19 cellular contexts compared by ENCODE assay signal in the genomic region with DNA sequence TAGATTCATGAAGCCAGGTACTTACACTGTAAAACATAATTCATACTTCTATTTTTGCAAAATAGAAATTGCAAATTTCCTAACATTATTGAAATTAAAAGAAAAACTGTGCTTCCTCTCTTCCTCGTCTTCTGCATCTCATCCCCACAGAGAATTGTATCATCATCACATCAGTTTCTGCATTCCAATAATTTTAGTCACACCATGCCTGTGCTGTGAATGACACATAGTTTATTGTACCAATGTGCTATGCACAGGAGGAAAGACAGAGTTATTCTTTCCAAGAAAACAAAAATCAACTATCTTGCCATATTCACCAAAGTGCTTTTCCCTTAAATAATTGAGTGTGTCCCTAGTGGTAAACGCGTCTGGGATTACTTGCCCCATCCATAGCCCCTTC. TPM values are rescaled to one million over a fixed set of nuclear protein-coding genes. Genes with fewer than 3 reads are reported as not detected.
DNase-seq lines count a peak whose midpoint lies in the region; ATAC-seq and TF ChIP-seq lines count a peak whose summit lies in the region.
"Had no signal": no experiment of that assay in that cellular context is flagged by ENCODE, and none has a peak within 500 bp of the region (broad histone marks: within the 10 kb centered on the region; RNA-seq: fewer than 3 reads in every experiment).

No MANE protein-coding gene starts in this region.

- H3K4me3 ChIP-seq in mucosa of descending colon = no peak overlapping the region
- H3K4me3 ChIP-seq: BLaER1 treated with 17β-estradiol and CSF1 and Interleukin-3, amounts not matched to agents 10 nM and 100 nM; gastroesophageal sphincter; transverse colon had no signal

- no peaks in the 10 kb centered on the region for H3K36me3 ChIP-seq in mucosa of descending colon (ENCODE audit: low read depth)
- H3K36me3 ChIP-seq: BLaER1 treated with 17β-estradiol and CSF1 and Interleukin-3, amounts not matched to agents 10 nM and 100 nM; gastroesophageal sphincter; transverse colon had no signal

- peaks cover 12% of the 10 kb centered on the region for H3K4me1 ChIP-seq in mucosa of descending colon (ENCODE audit: low read depth)
- H3K4me1 ChIP-seq: gastroesophageal sphincter had no signal

- no peaks in the 10 kb centered on the region for H3K9me3 ChIP-seq in mucosa of descending colon
- H3K9me3 ChIP-seq: BLaER1 treated with 17β-estradiol and CSF1 and Interleukin-3, amounts not matched to agents 10 nM and 100 nM; gastroesophageal sphincter; transverse colon had no signal

- ATAC-seq in mucosa of descending colon (peak; percentile 72), HG03520 (IDR thresholded peaks at IDR 0.05; ENCODE audit: unreplicated experiment) (no peak), GM21447 (IDR thresholded peaks at IDR 0.05; ENCODE audit: unreplicated experiment) (no peak)
- ATAC-seq: activated CD4-positive, alpha-beta T cell treated with anti-CD3 and anti-CD28 coated beads for 36 hours; gastroesophageal sphincter; stimulated activated memory B cell treated with anti-CD40 and anti-IgM and Interleukin-4, amounts not matched to agents 10 μg/mL and 1 μg/mL and 100 μg/mL, for 72 hours; T-helper 17 cell had no signal

- no peak for TF ChIP-seq CTCF in mucosa of descending colon (IDR thresholded peaks at IDR 0.05)

- H3K27ac ChIP-seq in epithelial cell of prostate = peak overlapping the region; percentile 27
- H3K27ac ChIP-seq: BLaER1 treated with 17β-estradiol and CSF1 and Interleukin-3, amounts not matched to agents 10 nM and 100 nM; gastroesophageal sphincter; transverse colon had no signal

- intact Hi-C loops in mucosa of descending colon (cut with DNase I, micrococcal nuclease) = loop anchor here in 1 of 2 donors (10.0 kb wide), 1 partner anchor 50 kb away; no protein-coding TSS in a partner anchor

- DNase-seq in EL (peak; percentile 75), NCI-H226 (peak; percentile 41), epithelial cell of prostate (ENCODE audit: low read depth, low spot score) (no peak), mucosa of descending colon (no peak), medulla oblongata (ENCODE audit: extremely low spot score) (no peak)
- DNase-seq in activated CD4-positive, alpha-beta T cell treated with anti-CD3 and anti-CD28 coated beads for 1 hour = no peak
- DNase-seq: activated CD4-positive, alpha-beta T cell treated with anti-CD3 and anti-CD28 coated beads for 36 hours; activated naive CD4-positive, alpha-beta T cell treated with anti-CD3 and anti-CD28 coated beads, Interleukin-2, amount 50 U/mL, for 16 hours; DMS79; effector CD4-positive, alpha-beta T cell; NCI-H2029; occipital lobe; T-helper 17 cell; transverse colon had no signal

RNA-seq across cellular contexts. Expression of a gene that starts 38.1 kb away (rescaled TPM):
- 10 to 100 TPM; 42.1 to 63.3 (median 56.3) TPM for total RNA-seq in mucosa of descending colon

Comparison
In these comparisons a context has a peak if more than half of its experiments do, and no peak if none do; other contexts are left out.
1. DNase-seq: peak in EL (single experiment) and NCI-H226 (single experiment); none in epithelial cell of prostate (single experiment), mucosa of descending colon (0 of 3), medulla oblongata (single experiment) and activated CD4-positive, alpha-beta T cell treated with anti-CD3 and anti-CD28 coated beads for 1 hour (single experiment).